9 cellular contexts compared by ENCODE assay signal in the genomic region with DNA sequence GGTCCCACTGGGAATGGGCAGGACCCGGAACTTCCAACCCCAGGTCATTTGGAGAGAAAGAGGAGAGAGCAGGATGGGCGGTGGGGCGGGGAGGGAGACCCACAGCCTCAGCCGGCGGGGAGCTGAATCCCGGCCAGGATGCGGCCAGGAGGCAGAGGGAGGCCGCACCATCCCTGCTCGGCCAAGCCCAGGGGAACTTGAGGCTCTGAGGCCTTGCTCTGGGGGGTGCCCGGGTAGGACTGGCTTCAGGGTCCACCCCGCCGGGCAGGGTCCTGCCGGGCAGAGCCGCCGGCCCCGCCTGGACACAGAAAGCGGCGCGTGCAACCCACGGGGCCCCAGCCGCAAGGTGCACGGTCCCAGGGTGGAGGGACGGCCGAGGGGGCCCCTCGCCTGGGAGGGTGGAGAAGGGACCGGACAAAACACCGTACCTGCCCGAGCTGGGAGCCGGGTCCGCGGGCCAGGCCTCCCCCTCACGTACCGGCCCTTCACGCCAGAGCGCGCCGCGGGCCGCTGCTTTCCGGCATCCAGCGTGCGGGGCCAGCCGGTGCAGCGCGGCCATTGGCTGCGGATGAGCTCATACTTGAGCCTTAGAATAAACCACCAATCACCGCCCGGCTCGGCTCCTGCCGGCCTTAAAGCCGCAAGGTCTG. TPM values are rescaled to one million over a fixed set of nuclear protein-coding genes. Genes with fewer than 3 reads are reported as not detected.
A peak's percentile ranks its signal among the peaks of the same experiment; 100 is the strongest.
DNase-seq lines count a peak whose midpoint lies in the region; ATAC-seq and TF ChIP-seq lines count a peak whose summit lies in the region.
"Had no signal": no experiment of that assay in that cellular context is flagged by ENCODE, and none has a peak within 500 bp of the region (broad histone marks: within the 10 kb centered on the region; RNA-seq: fewer than 3 reads in every experiment).

A gene with protein sequence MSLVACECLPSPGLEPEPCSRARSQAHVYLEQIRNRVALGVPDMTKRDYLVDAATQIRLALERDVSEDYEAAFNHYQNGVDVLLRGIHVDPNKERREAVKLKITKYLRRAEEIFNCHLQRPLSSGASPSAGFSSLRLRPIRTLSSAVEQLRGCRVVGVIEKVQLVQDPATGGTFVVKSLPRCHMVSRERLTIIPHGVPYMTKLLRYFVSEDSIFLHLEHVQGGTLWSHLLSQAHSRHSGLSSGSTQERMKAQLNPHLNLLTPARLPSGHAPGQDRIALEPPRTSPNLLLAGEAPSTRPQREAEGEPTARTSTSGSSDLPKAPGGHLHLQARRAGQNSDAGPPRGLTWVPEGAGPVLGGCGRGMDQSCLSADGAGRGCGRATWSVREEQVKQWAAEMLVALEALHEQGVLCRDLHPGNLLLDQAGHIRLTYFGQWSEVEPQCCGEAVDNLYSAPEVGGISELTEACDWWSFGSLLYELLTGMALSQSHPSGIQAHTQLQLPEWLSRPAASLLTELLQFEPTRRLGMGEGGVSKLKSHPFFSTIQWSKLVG (minus strand): TSS at position 509 of the 650 bp plus-strand sequence. CDS start 1,719 bp downstream, outside the sequence.

- TF ChIP-seq CTCF in coronary artery (IDR thresholded peaks at IDR 0.05): no peak

- H3K27me3 Mint-ChIP-seq in activated CD4-positive, alpha-beta T cell treated with anti-CD3 and anti-CD28 coated beads, Interleukin-2, amount 10 ng/mL, durations not matched to agents 24 days and 14 days: peaks cover 22% of the 10 kb centered on the region

- H3K9me3 Mint-ChIP-seq in activated CD4-positive, alpha-beta T cell treated with anti-CD3 and anti-CD28 coated beads, Interleukin-2, amount 10 ng/mL, durations not matched to agents 24 days and 14 days: no peaks in the 10 kb centered on the region

- ATAC-seq in HG03175 (IDR thresholded peaks at IDR 0.05; ENCODE audit: unreplicated experiment) (peak; percentile 89), left colon (peak; percentile 99)

- H3K36me3 Mint-ChIP-seq in activated CD4-positive, alpha-beta T cell treated with anti-CD3 and anti-CD28 coated beads, Interleukin-2, amount 10 ng/mL, durations not matched to agents 24 days and 14 days (ENCODE audit: low read depth): no peaks in the 10 kb centered on the region

- peak; percentile 81 for DNase-seq in SIG-M5 treated with dmso at 0.1 percent for 504 hours (lab: John Stamatoyannopoulos, UW; ENCODE audit: unreplicated experiment)
- no peak for DNase-seq in SIG-M5 (lab: John Stamatoyannopoulos, UW)
- peak; percentile 83 to 93 for DNase-seq in NCI-H446 (lab: John Stamatoyannopoulos, UW)
- peak; percentile 92 for DNase-seq in activated CD4-positive, alpha-beta T cell treated with anti-CD3 and anti-CD28 coated beads, Interleukin-2, amount 10 ng/mL, durations not matched to agents 24 days and 14 days
- DNase-seq in coronary artery (ENCODE audit: low spot score): peak; percentile 88
- DNase-seq in left colon: peak; percentile 80 to 91
- DNase-seq in stimulated activated CD4-positive, alpha-beta T cell treated with anti-CD3 and anti-CD28 coated beads, Interleukin-1b, Interleukin-23, amount 100 ng/mL, for 4 hours (ENCODE audit: low read depth in 2 of 2): peak; percentile 30 to 66

- peak within 1 kb of the TSS; percentile 75 for H3K4me3 Mint-ChIP-seq in activated CD4-positive, alpha-beta T cell treated with anti-CD3 and anti-CD28 coated beads, Interleukin-2, amount 10 ng/mL, durations not matched to agents 24 days and 14 days

- peaks cover 8% of the 10 kb centered on the region for H3K4me1 Mint-ChIP-seq in activated CD4-positive, alpha-beta T cell treated with anti-CD3 and anti-CD28 coated beads, Interleukin-2, amount 10 ng/mL, durations not matched to agents 24 days and 14 days

- H3K27ac Mint-ChIP-seq in activated CD4-positive, alpha-beta T cell treated with anti-CD3 and anti-CD28 coated beads, Interleukin-2, amount 10 ng/mL, durations not matched to agents 24 days and 14 days: peak within 1 kb of the TSS; percentile 53

- H3K27ac ChIP-seq in coronary artery: peak within 1 kb of the TSS; percentile 66 to 82
- H3K27ac ChIP-seq: 22Rv1 had no signal

- intact Hi-C loops in activated CD4-positive, alpha-beta T cell treated with anti-CD3 and anti-CD28 coated beads, Interleukin-2, amount 10 ng/mL, durations not matched to agents 24 days and 14 days (cut with micrococcal nuclease): loop anchor here (1.0 kb wide), 1 partner anchor 79 kb away; a partner anchor contains a TSS
- intact Hi-C loops in left colon (cut with DNase I, micrococcal nuclease): no loop called here

- H3K4me3 ChIP-seq in coronary artery: peak within 1 kb of the TSS; percentile 75

RNA-seq across cellular contexts. Expression of the gene that starts here (rescaled TPM):
- total RNA-seq in activated CD4-positive, alpha-beta T cell treated with anti-CD3 and anti-CD28 coated beads, Interleukin-2, amount 10 ng/mL, durations not matched to agents 24 days and 14 days: 7.0 and 9.6 TPM in 2 replicates
- total RNA-seq in left colon: 10 to 100 TPM in 1 of 2 donors, 1 to 10 TPM in 1; 9.7 to 13.3 TPM
